Comparison of ENCODE assay signal across 1 cellular context in genomic region chr1:21048462-21048861, GRCh38.
TF ChIP-seq lines count a peak whose summit lies in the region.

No MANE protein-coding gene starts in this region.

TF ChIP-seq in WTC11, 78 proteins besides CTCF, POLR2A, EP300 and RAD21:
- TF ChIP-seq JUN (CRISPR knock-in tag; IDR thresholded peaks at IDR 0.05) (no peak), PRDM15 (CRISPR knock-in tag; IDR thresholded peaks at IDR 0.05) (no peak), SMAD3 (CRISPR knock-in tag; IDR thresholded peaks at IDR 0.05; ENCODE audit: borderline replicate concordance) (no peak)
- TF ChIP-seq, protein P1, sequence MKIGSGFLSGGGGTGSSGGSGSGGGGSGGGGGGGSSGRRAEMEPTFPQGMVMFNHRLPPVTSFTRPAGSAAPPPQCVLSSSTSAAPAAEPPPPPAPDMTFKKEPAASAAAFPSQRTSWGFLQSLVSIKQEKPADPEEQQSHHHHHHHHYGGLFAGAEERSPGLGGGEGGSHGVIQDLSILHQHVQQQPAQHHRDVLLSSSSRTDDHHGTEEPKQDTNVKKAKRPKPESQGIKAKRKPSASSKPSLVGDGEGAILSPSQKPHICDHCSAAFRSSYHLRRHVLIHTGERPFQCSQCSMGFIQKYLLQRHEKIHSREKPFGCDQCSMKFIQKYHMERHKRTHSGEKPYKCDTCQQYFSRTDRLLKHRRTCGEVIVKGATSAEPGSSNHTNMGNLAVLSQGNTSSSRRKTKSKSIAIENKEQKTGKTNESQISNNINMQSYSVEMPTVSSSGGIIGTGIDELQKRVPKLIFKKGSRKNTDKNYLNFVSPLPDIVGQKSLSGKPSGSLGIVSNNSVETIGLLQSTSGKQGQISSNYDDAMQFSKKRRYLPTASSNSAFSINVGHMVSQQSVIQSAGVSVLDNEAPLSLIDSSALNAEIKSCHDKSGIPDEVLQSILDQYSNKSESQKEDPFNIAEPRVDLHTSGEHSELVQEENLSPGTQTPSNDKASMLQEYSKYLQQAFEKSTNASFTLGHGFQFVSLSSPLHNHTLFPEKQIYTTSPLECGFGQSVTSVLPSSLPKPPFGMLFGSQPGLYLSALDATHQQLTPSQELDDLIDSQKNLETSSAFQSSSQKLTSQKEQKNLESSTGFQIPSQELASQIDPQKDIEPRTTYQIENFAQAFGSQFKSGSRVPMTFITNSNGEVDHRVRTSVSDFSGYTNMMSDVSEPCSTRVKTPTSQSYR (CRISPR knock-in tag; IDR thresholded peaks at IDR 0.05): no peak
